ENCODE assay signal across 1 cellular context in genomic region chr16:57623251-57624043, GRCh38.
TF ChIP-seq lines count a peak whose summit lies in the region.

No MANE protein-coding gene starts in this region.

TF ChIP-seq in K562, 482 proteins besides CTCF, POLR2A, EP300 and RAD21 (continued from another document):
- no peak; the same call in 1 of the 2 replicates for TF ChIP-seq TFAP4 (CRISPR knock-in tag; IDR thresholded peaks at IDR 0.05; ENCODE audit: borderline replicate concordance)
- no peak for TF ChIP-seq ZNF778 (CRISPR knock-in tag; IDR thresholded peaks at IDR 0.05)
- TF ChIP-seq PHF21A (IDR thresholded peaks at IDR 0.05; ENCODE audit: borderline replicate concordance, low read depth): 0 out of 2 replicates have a peak, but pooled peaks have one; percentile 9
- TF ChIP-seq LEF1 (IDR thresholded peaks at IDR 0.05): no peak
- 0 out of 2 replicates have a peak, but pooled peaks have one; percentile 7 for TF ChIP-seq CBFA2T2 (conservative IDR thresholded peaks at IDR 0.05)
- TF ChIP-seq, protein P1, sequence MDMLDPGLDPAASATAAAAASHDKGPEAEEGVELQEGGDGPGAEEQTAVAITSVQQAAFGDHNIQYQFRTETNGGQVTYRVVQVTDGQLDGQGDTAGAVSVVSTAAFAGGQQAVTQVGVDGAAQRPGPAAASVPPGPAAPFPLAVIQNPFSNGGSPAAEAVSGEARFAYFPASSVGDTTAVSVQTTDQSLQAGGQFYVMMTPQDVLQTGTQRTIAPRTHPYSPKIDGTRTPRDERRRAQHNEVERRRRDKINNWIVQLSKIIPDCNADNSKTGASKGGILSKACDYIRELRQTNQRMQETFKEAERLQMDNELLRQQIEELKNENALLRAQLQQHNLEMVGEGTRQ (CRISPR knock-in tag; IDR thresholded peaks at IDR 0.05): peak; percentile 60
- 0 out of 2 replicates have a peak, but pooled peaks have one; percentile 3 for TF ChIP-seq KLF16 (IDR thresholded peaks at IDR 0.05)
- peak; percentile 83; the same call in 1 of the 2 replicates for TF ChIP-seq CBX1 (IDR thresholded peaks at IDR 0.05; ENCODE audit: low read depth)
- no peak for TF ChIP-seq ZNF23 (CRISPR knock-in tag; IDR thresholded peaks at IDR 0.05)
- TF ChIP-seq MAZ (CRISPR knock-in tag; conservative IDR thresholded peaks at IDR 0.05 in 1 of 2, IDR thresholded peaks at IDR 0.05 in 1 of 2): 0 out of 4 replicates have a peak, but pooled peaks of 1 of the 2 experiments have one; percentile 27
- TF ChIP-seq ZNF764 (CRISPR knock-in tag; IDR thresholded peaks at IDR 0.05; ENCODE audit: low read depth): no peak
- peak; percentile 22; the same call in 1 of the 2 replicates for TF ChIP-seq MYC (IDR thresholded peaks at IDR 0.05; ENCODE audit: low read depth, low read length)
- TF ChIP-seq MYC (CRISPR knock-in tag; IDR thresholded peaks at IDR 0.05; ENCODE audit: borderline replicate concordance, low read depth): no peak
- TF ChIP-seq NEUROD1 (IDR thresholded peaks at IDR 0.05; ENCODE audit: borderline replicate concordance, low read depth, low read length, partially characterized antibody): no peak
- no peak for TF ChIP-seq KLF13 (tag; IDR thresholded peaks at IDR 0.05; ENCODE audit: borderline replicate concordance, low read depth)
- peak; percentile 51; the same call in 1 of the 2 replicates for TF ChIP-seq JUND (IDR thresholded peaks at IDR 0.05; ENCODE audit: borderline replicate concordance, low read depth, low read length)
- no peak; the same call in 2 of the 3 replicates for TF ChIP-seq JUND (tag; IDR thresholded peaks at IDR 0.05; ENCODE audit: borderline replicate concordance, low read depth, low read length)
- TF ChIP-seq ZFX (CRISPR knock-in tag; IDR thresholded peaks at IDR 0.05): peak; percentile 41
